Comparison of ENCODE assay signal across 13 cellular contexts in the genomic region with DNA sequence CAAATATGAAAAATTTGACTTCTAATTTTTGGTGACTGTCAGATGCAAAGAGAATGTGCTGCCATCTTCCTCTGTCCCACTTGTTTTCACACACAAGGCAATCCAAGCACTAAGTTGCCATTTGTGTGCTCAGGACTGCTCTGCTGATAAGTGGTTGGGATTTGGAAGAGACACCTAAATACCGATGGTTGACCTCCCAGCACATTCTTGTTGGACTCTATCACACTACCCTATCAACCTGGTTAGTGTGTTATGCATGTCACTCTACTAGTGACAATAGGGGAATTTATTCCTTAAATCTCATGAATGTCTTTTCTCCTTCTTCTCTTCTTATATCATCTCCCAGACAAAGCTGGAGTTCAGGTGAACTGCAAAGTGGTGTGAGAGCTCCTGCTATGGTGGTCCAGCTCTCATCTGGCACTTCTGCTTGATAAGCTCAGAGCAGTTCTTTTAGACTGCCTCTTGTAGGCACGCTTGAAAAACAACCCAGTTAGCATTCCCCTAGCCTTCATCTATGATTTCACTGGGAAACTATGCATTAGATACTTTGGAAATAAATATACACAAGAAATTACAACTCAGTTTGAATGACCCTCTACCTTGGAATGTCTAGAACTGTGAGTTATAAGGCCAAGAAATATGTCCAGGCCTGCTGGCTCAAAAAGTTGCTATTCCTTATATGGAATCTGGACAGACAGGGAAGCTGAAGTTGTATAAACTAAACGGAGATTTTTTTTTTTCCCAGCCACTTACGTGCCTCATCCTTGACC.
DNase-seq lines count a peak whose midpoint lies in the region; ATAC-seq and TF ChIP-seq lines count a peak whose summit lies in the region.
"Had no signal": no experiment of that assay in that cellular context is flagged by ENCODE, and none has a peak within 500 bp of the region (broad histone marks: within the 10 kb centered on the region; RNA-seq: fewer than 3 reads in every experiment).

No MANE protein-coding gene starts in this region.

- H3K4me3 ChIP-seq in breast epithelium = no peak overlapping the region
- no peak overlapping the region for H3K4me3 ChIP-seq in coronary artery
- no peak overlapping the region for H3K4me3 ChIP-seq in aorta (ENCODE audit: low read length in 2 of 2)
- H3K4me3 ChIP-seq in colonic mucosa = no peak overlapping the region

- no peaks in the 10 kb centered on the region for H3K9me3 Mint-ChIP-seq in MCF 10A (ENCODE audit: unreplicated experiment)
- H3K9me3 Mint-ChIP-seq in mesothelial cell of epicardium = peaks cover 8% of the 10 kb centered on the region

- TSS peak; percentile 68 for BruUV-seq in MCF 10A (replicated peaks; lab: Mats Ljungman, UMichigan)

- intact Hi-C loops in MCF 10A (cut with micrococcal nuclease) = no loop called here
- intact Hi-C loops in breast epithelium (cut with DNase I; ENCODE audit: low total_unique reads) = no loop called here
- intact Hi-C loops in aorta (cut with DNase I) = loop anchor here (10.0 kb wide), 5 partner anchors 255 to 1005 kb away; a partner anchor contains a TSS
- intact Hi-C loops in colonic mucosa (cut with DNase I) = no loop called here

- H3K27me3 ChIP-seq in breast epithelium = no peaks in the 10 kb centered on the region
- H3K27me3 ChIP-seq in aorta (ENCODE audit: control insufficient read depth in 1 of 2, insufficient read depth in 2 of 2, low read length in 1 of 2) = no peaks in the 10 kb centered on the region
- no peaks in the 10 kb centered on the region for H3K27me3 ChIP-seq in colonic mucosa

- TF ChIP-seq CTCF in MCF 10A (IDR thresholded peaks at IDR 0.05; ENCODE audit: unreplicated experiment) (no peak), breast epithelium (IDR thresholded peaks at IDR 0.05) (no peak), coronary artery (IDR thresholded peaks at IDR 0.05) (no peak), mesothelial cell of epicardium (IDR thresholded peaks at IDR 0.05; ENCODE audit: unreplicated experiment) (no peak), colonic mucosa (IDR thresholded peaks at IDR 0.05) (no peak)

- no peak for TF ChIP-seq POLR2A in breast epithelium (IDR thresholded peaks at IDR 0.05)

- H3K4me3 Mint-ChIP-seq in MCF 10A (ENCODE audit: unreplicated experiment) = peak overlapping the region; percentile 17
- no peak overlapping the region for H3K4me3 Mint-ChIP-seq in mesothelial cell of epicardium
- H3K4me3 Mint-ChIP-seq: activated T-helper 17 cell treated with anti-CD3 and anti-CD28 coated beads, Interleukin-2, amount 50 U/mL, for 72 hours had no signal

- H3K27ac Mint-ChIP-seq in MCF 10A (ENCODE audit: low read depth, unreplicated experiment) (peak overlapping the region; percentile 93), mesothelial cell of epicardium (peak overlapping the region; percentile 100)
- H3K27ac Mint-ChIP-seq: activated T-helper 17 cell treated with anti-CD3 and anti-CD28 coated beads, Interleukin-2, amount 50 U/mL, for 72 hours had no signal

- POLR2A ChIA-PET in MCF 10A (lab: Yijun Ruan, JAX) = interaction anchor here (0.6 to 4.8 kb wide), 22 partner anchors 10 to 1214 kb away, joined by 3 to 41 read pairs (median 4); a partner anchor contains a TSS

- H3K36me3 Mint-ChIP-seq in MCF 10A (ENCODE audit: insufficient read depth, unreplicated experiment) = peaks cover 6% of the 10 kb centered on the region
- H3K36me3 Mint-ChIP-seq in mesothelial cell of epicardium = peaks cover 5% of the 10 kb centered on the region

- H3K27me3 Mint-ChIP-seq in MCF 10A (ENCODE audit: insufficient read depth, unreplicated experiment) (no peaks in the 10 kb centered on the region), mesothelial cell of epicardium (ENCODE audit: low read depth) (no peaks in the 10 kb centered on the region)
- H3K27me3 Mint-ChIP-seq: activated T-helper 17 cell treated with anti-CD3 and anti-CD28 coated beads, Interleukin-2, amount 50 U/mL, for 72 hours had no signal

- CTCF ChIA-PET in MCF 10A (lab: Yijun Ruan, JAX) = interaction anchor here (0.7 kb wide), 1 partner anchor 15 kb away, joined by 3 read pairs; no protein-coding TSS in a partner anchor

- peak; percentile 54 for ATAC-seq in aorta (ENCODE audit: low FRiP score)
- no peak for ATAC-seq in HG03039 (IDR thresholded peaks at IDR 0.05; ENCODE audit: unreplicated experiment)
- ATAC-seq: activated T-helper 17 cell treated with anti-CD3 and anti-CD28 coated beads, Interleukin-2, amount 50 U/mL, for 72 hours had no signal

- H3K4me1 Mint-ChIP-seq in MCF 10A (ENCODE audit: insufficient read depth, unreplicated experiment) (peaks cover 46% of the 10 kb centered on the region), mesothelial cell of epicardium (peaks cover 57% of the 10 kb centered on the region)
- H3K4me1 Mint-ChIP-seq: activated T-helper 17 cell treated with anti-CD3 and anti-CD28 coated beads, Interleukin-2, amount 50 U/mL, for 72 hours had no signal

- H3K36me3 ChIP-seq in breast epithelium (no peaks in the 10 kb centered on the region), aorta (ENCODE audit: control insufficient read depth in 1 of 2, insufficient read depth in 2 of 2, low read length in 1 of 2) (no peaks in the 10 kb centered on the region), colonic mucosa (no peaks in the 10 kb centered on the region)

- 6 to 12% methylated on average over 4 of the region's 4 CpGs for WGBS in aorta, 2 donors

- H3K4me1 ChIP-seq in breast epithelium = no peaks in the 10 kb centered on the region
- peaks cover 0 to 2% of the 10 kb centered on the region in 2 donors for H3K4me1 ChIP-seq in aorta (ENCODE audit: control insufficient read depth in 1 of 2, insufficient read depth in 2 of 2, low read length in 2 of 2)
- no peaks in the 10 kb centered on the region for H3K4me1 ChIP-seq in colonic mucosa

- H3K9me3 ChIP-seq in breast epithelium (no peaks in the 10 kb centered on the region), aorta (ENCODE audit: control insufficient read depth, low read length) (no peaks in the 10 kb centered on the region), colonic mucosa (no peaks in the 10 kb centered on the region)

- no peak overlapping the region for H3K9ac ChIP-seq in colonic mucosa (ENCODE audit: low read depth in 2 of 2, low read length in 2 of 2)

- peak; percentile 79 for DNase-seq in MCF 10A (ENCODE audit: unreplicated experiment)
- DNase-seq in breast epithelium (ENCODE audit: low spot score in 2 of 2) = no peak
- DNase-seq in coronary artery (ENCODE audit: low spot score) = no peak
- no peak for DNase-seq in mesothelial cell of epicardium (ENCODE audit: low spot score in 2 of 2, unreplicated experiment in 2 of 2)
- DNase-seq in aorta = no peak
- DNase-seq in colonic mucosa = no peak
- DNase-seq in cerebellar nuclear complex (lab: John Stamatoyannopoulos, UW) = no peak
- DNase-seq: 8988T, Kasumi-1, midbrain, NCI-H774 had no signal

- no peak overlapping the region for H3K27ac ChIP-seq in breast epithelium
- H3K27ac ChIP-seq in coronary artery = peak overlapping the region; percentile 53 to 78
- peak overlapping the region; percentile 83 to 90 for H3K27ac ChIP-seq in aorta (ENCODE audit: low read depth in 1 of 2, low read length in 2 of 2)
- no peak overlapping the region for H3K27ac ChIP-seq in colonic mucosa

Comparison
In these comparisons a context has a peak if more than half of its experiments do, and no peak if none do; other contexts are left out.
1. H3K27ac ChIP-seq: peak in coronary artery (2 of 2) and aorta (2 of 2); none in breast epithelium (0 of 2) and colonic mucosa (single experiment).
2. intact Hi-C loops: an anchor here in aorta (10.0 kb wide); none called in MCF 10A, breast epithelium and colonic mucosa.